ENCODE assay signal across 9 cellular contexts in genomic region chr13:46896346-46897138, GRCh38. TPM values are rescaled to one million over a fixed set of nuclear protein-coding genes. Genes with fewer than 3 reads are reported as not detected.
DNase-seq lines count a peak whose midpoint lies in the region; ATAC-seq lines count a peak whose summit lies in the region.
"Had no signal": no experiment of that assay in that cellular context is flagged by ENCODE, and none has a peak within 500 bp of the region (broad histone marks: within the 10 kb centered on the region; RNA-seq: fewer than 3 reads in every experiment).

Gene HTR2A (minus strand): TSS chr13:46897053. CDS start chr13:46895906, 1,147 bp downstream.

- H3K9ac ChIP-seq in skeletal muscle tissue (ENCODE audit: low read depth in 1 of 3, low read length in 3 of 3): peak within 1 kb of the TSS; percentile 20 to 67 (median 54)

- H3K27me3 Mint-ChIP-seq in activated CD4-positive, alpha-beta T cell treated with anti-CD3 and anti-CD28 coated beads, Interleukin-2, amount 10 ng/mL, durations not matched to agents 24 days and 14 days: peaks cover 65% of the 10 kb centered on the region
- peaks cover 55% of the 10 kb centered on the region for H3K27me3 Mint-ChIP-seq in activated naive CD8-positive, alpha-beta T cell treated with anti-CD3 and anti-CD28 coated beads for 36 hours

- no peaks in the 10 kb centered on the region for H3K36me3 Mint-ChIP-seq in activated CD4-positive, alpha-beta T cell treated with anti-CD3 and anti-CD28 coated beads, Interleukin-2, amount 10 ng/mL, durations not matched to agents 24 days and 14 days (ENCODE audit: low read depth)
- H3K36me3 Mint-ChIP-seq in activated naive CD8-positive, alpha-beta T cell treated with anti-CD3 and anti-CD28 coated beads for 36 hours: no peaks in the 10 kb centered on the region

- no peaks in the 10 kb centered on the region for H3K9me3 Mint-ChIP-seq in activated CD4-positive, alpha-beta T cell treated with anti-CD3 and anti-CD28 coated beads, Interleukin-2, amount 10 ng/mL, durations not matched to agents 24 days and 14 days
- no peaks in the 10 kb centered on the region for H3K9me3 Mint-ChIP-seq in activated naive CD8-positive, alpha-beta T cell treated with anti-CD3 and anti-CD28 coated beads for 36 hours

- DNase-seq in activated CD4-positive, alpha-beta T cell treated with anti-CD3 and anti-CD28 coated beads, Interleukin-2, amount 10 ng/mL, durations not matched to agents 24 days and 14 days: peak; percentile 60
- no peak for DNase-seq in activated CD4-positive, alpha-beta T cell treated with anti-CD3 and anti-CD28 coated beads, Interleukin-2, amount 50 U/mL, for 4 hours
- DNase-seq in activated naive CD8-positive, alpha-beta T cell treated with anti-CD3 and anti-CD28 coated beads for 36 hours: no peak
- DNase-seq in right cardiac atrium (peak; percentile 48 to 82 (median 66)), iPS-NIHi11 (ENCODE audit: low spot score) (no peak)

- no peak within 1 kb of the TSS for H3K27ac Mint-ChIP-seq in activated CD4-positive, alpha-beta T cell treated with anti-CD3 and anti-CD28 coated beads, Interleukin-2, amount 10 ng/mL, durations not matched to agents 24 days and 14 days
- no peak within 1 kb of the TSS for H3K27ac Mint-ChIP-seq in activated naive CD8-positive, alpha-beta T cell treated with anti-CD3 and anti-CD28 coated beads for 36 hours

- no peaks in the 10 kb centered on the region for H3K36me3 ChIP-seq in skeletal muscle tissue (ENCODE audit: control insufficient read depth in 3 of 3, insufficient read depth in 3 of 3, low read length in 3 of 3)

- H3K4me1 ChIP-seq in right cardiac atrium (ENCODE audit: control insufficient read depth, insufficient read depth, low read length) (no peaks in the 10 kb centered on the region), skeletal muscle tissue (ENCODE audit: control insufficient read depth in 3 of 3, insufficient read depth in 3 of 3, low read length in 3 of 3) (peaks cover 10 to 23% (median 17%) of the 10 kb centered on the region in 3 donors)

- H3K27me3 ChIP-seq in right cardiac atrium (ENCODE audit: control insufficient read depth, insufficient read depth) (no peaks in the 10 kb centered on the region), skeletal muscle tissue (ENCODE audit: control insufficient read depth in 3 of 3, insufficient read depth in 3 of 3, low read length in 3 of 3) (peaks cover 0 to 6% (median 4%) of the 10 kb centered on the region in 3 donors)

- intact Hi-C loops in activated CD4-positive, alpha-beta T cell treated with anti-CD3 and anti-CD28 coated beads, Interleukin-2, amount 10 ng/mL, durations not matched to agents 24 days and 14 days (cut with micrococcal nuclease): no loop called here
- intact Hi-C loops in right cardiac atrium (cut with DNase I): no loop called here

- peaks cover 7% of the 10 kb centered on the region for H3K4me1 Mint-ChIP-seq in activated CD4-positive, alpha-beta T cell treated with anti-CD3 and anti-CD28 coated beads, Interleukin-2, amount 10 ng/mL, durations not matched to agents 24 days and 14 days
- peaks cover 23% of the 10 kb centered on the region for H3K4me1 Mint-ChIP-seq in activated naive CD8-positive, alpha-beta T cell treated with anti-CD3 and anti-CD28 coated beads for 36 hours

- H3K4me3 Mint-ChIP-seq in activated CD4-positive, alpha-beta T cell treated with anti-CD3 and anti-CD28 coated beads, Interleukin-2, amount 10 ng/mL, durations not matched to agents 24 days and 14 days: peak within 1 kb of the TSS; percentile 47
- H3K4me3 Mint-ChIP-seq in activated naive CD8-positive, alpha-beta T cell treated with anti-CD3 and anti-CD28 coated beads for 36 hours: peak within 1 kb of the TSS; percentile 45

- WGBS in right cardiac atrium: 17% methylated on average over 13 of the region's 13 CpGs

- ATAC-seq in right cardiac atrium (peak; percentile 55 to 65), GM21381 (IDR thresholded peaks at IDR 0.05; ENCODE audit: unreplicated experiment) (no peak), HG02571 (IDR thresholded peaks at IDR 0.05; ENCODE audit: unreplicated experiment) (no peak)

- H3K27ac ChIP-seq in right cardiac atrium (ENCODE audit: low read length): no peak within 1 kb of the TSS
- H3K27ac ChIP-seq in skeletal muscle tissue (ENCODE audit: low read depth, low read length): no peak within 1 kb of the TSS

- H3K9me3 ChIP-seq in right cardiac atrium (ENCODE audit: control insufficient read depth, low read length) (no peaks in the 10 kb centered on the region), skeletal muscle tissue (ENCODE audit: control insufficient read depth in 3 of 3, low read length in 3 of 3) (no peaks in the 10 kb centered on the region)

- H3K4me3 ChIP-seq in right cardiac atrium (ENCODE audit: low read length) (peak within 1 kb of the TSS; percentile 31), skeletal muscle tissue (ENCODE audit: low read length in 3 of 3) (peak within 1 kb of the TSS; percentile 62 to 75 (median 73))

RNA-seq across cellular contexts. Expression of gene HTR2A, which starts in this region (rescaled TPM):
- not detected in 2 replicates for total RNA-seq in activated CD4-positive, alpha-beta T cell treated with anti-CD3 and anti-CD28 coated beads, Interleukin-2, amount 10 ng/mL, durations not matched to agents 24 days and 14 days
- not detected for total RNA-seq in activated naive CD8-positive, alpha-beta T cell treated with anti-CD3 and anti-CD28 coated beads for 36 hours
- total RNA-seq in right cardiac atrium (1 to 10 TPM in 1 of 4 donors, under 1 TPM in 3; 0.11 to 1.1 (median 0.31) TPM), skeletal muscle tissue (under 0.01 TPM)
- polyA plus RNA-seq in right cardiac atrium: 0.32 TPM
- total RNA-seq: T-helper 1 cell treated with Interleukin-12 subunit alpha and Interleukin-12 subunit beta and Interleukin-4 antibody, amounts not matched to agents 30 ng/mL and 1 ng/mL, for 36 hours had no signal

Comparison
In these comparisons a context has a peak if more than half of its experiments do, and no peak if none do; other contexts are left out.
1. Peak in DNase-seq in activated CD4-positive, alpha-beta T cell treated with anti-CD3 and anti-CD28 coated beads, Interleukin-2, amount 10 ng/mL, durations not matched to agents 24 days and 14 days; RNA of the gene not detected or under 1 TPM.
2. DNase-seq: peak in right cardiac atrium (3 of 3); none in activated CD4-positive, alpha-beta T cell treated with anti-CD3 and anti-CD28 coated beads, Interleukin-2, amount 50 U/mL, for 4 hours (0 of 2), activated naive CD8-positive, alpha-beta T cell treated with anti-CD3 and anti-CD28 coated beads for 36 hours (single experiment) and iPS-NIHi11 (single experiment).
3. ATAC-seq: peak in right cardiac atrium (2 of 2); none in GM21381 (single experiment) and HG02571 (single experiment).